Comparison of ENCODE assay signal across 8 cellular contexts in the genomic region with DNA sequence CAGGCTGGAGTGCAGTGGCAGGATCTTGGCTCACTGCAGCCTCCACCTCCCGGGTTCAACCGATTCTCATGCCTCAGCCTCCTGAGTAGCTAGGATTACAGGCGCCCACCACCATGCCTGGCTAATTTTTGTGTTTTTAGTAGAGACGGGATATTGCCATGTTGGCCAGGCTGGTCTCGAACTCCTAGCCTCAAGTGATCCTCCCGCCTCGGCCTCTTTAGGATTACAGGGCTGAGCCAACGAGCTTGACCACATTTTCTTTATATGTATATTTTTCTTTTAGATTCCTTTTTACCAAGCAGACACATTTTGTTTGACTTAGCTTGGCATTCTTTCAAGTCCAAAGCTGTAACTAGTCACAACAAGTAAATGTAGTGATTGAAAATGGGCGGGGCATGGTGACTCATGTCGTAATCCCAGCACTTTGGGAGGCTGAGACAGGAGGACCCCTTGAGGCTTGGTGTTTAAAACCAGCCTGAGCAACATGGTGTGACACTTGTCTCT. TPM values are rescaled to one million over a fixed set of nuclear protein-coding genes. Genes with fewer than 3 reads are reported as not detected.
DNase-seq lines count a peak whose midpoint lies in the region; TF ChIP-seq lines count a peak whose summit lies in the region.
"Not testable (repeated sequence)": the region's sequence is repeated elsewhere in the genome, so short reads cannot be mapped to it uniquely, and the experiment has no call there.

No MANE protein-coding gene starts in this region.

- not testable (repeated sequence) for H3K9me3 Mint-ChIP-seq in HFFc6; activated naive CD8-positive, alpha-beta T cell treated with anti-CD3 and anti-CD28 coated beads for 36 hours; mesothelial cell of epicardium

- not testable (repeated sequence) for H3K4me3 ChIP-seq in SK-N-SH (ENCODE audit: low read depth in 2 of 2, low read length in 1 of 2); esophagus (ENCODE audit: low read depth in 1 of 2, low read length in 2 of 2); suprapubic skin

- H3K9me2 ChIP-seq in SK-N-SH, result not testable (repeated sequence)

- H3K27me3 ChIP-seq in SK-N-SH (ENCODE audit: insufficient read depth); esophagus (ENCODE audit: control insufficient read depth in 1 of 2, insufficient read depth in 2 of 2, low read length in 2 of 2); suprapubic skin: not testable (repeated sequence)

- peaks cover 28% of the 10 kb centered on the region for H3K79me2 ChIP-seq in SK-N-SH (ENCODE audit: insufficient read depth)

- not testable (repeated sequence) for H3K36me3 Mint-ChIP-seq in HFFc6 (ENCODE audit: low read depth); activated naive CD8-positive, alpha-beta T cell treated with anti-CD3 and anti-CD28 coated beads for 36 hours; mesothelial cell of epicardium

- POLR2A ChIA-PET in SK-N-SH (lab: Yijun Ruan, JAX), result interaction anchor here (1.2 kb wide), 1 partner anchor 23 kb away, joined by 8 read pairs; no protein-coding TSS in a partner anchor

- H3K4me1 Mint-ChIP-seq in HFFc6 (ENCODE audit: low read depth) (peaks cover 54% of the 10 kb centered on the region), mesothelial cell of epicardium (peaks cover 30% of the 10 kb centered on the region)
- peaks cover 39% of the 10 kb centered on the region for H3K4me1 Mint-ChIP-seq in activated naive CD8-positive, alpha-beta T cell treated with anti-CD3 and anti-CD28 coated beads for 36 hours

- H3K27ac ChIP-seq in SK-N-SH (ENCODE audit: low read depth in 2 of 2, low read length in 1 of 2), result peak overlapping the region; percentile 99 to 100; a peak in 3 of 4 replicates
- peak overlapping the region; percentile 76 to 77 for H3K27ac ChIP-seq in esophagus (ENCODE audit: low read depth in 2 of 2, low read length in 1 of 2)
- H3K27ac ChIP-seq in suprapubic skin, result peak overlapping the region; percentile 99

- H3K27me3 Mint-ChIP-seq in HFFc6 (ENCODE audit: insufficient read depth); activated naive CD8-positive, alpha-beta T cell treated with anti-CD3 and anti-CD28 coated beads for 36 hours; mesothelial cell of epicardium (ENCODE audit: low read depth): not testable (repeated sequence)

- not testable (repeated sequence) for TF ChIP-seq EP300 in SK-N-SH (IDR thresholded peaks at IDR 0.05; ENCODE audit: borderline replicate concordance in 1 of 2, low read depth in 1 of 2, low read length in 1 of 2); suprapubic skin (IDR thresholded peaks at IDR 0.05)

- H3K4me1 ChIP-seq in SK-N-SH (ENCODE audit: control insufficient read depth in 1 of 2, insufficient read depth in 2 of 2, low read depth in 1 of 2, low read length in 1 of 2), result peaks cover 4 to 12% of the 10 kb centered on the region in 2 experiments
- H3K4me1 ChIP-seq in esophagus (ENCODE audit: control insufficient read depth in 2 of 2, insufficient read depth in 2 of 2, low read length in 1 of 2), result not testable (repeated sequence)
- H3K4me1 ChIP-seq in suprapubic skin, result peaks cover 46% of the 10 kb centered on the region

- H3K9me3 ChIP-seq in SK-N-SH; esophagus (ENCODE audit: control insufficient read depth in 2 of 2, insufficient read depth in 1 of 2, low read depth in 1 of 2, low read length in 1 of 2); suprapubic skin: not testable (repeated sequence)

- H4K20me1 ChIP-seq in SK-N-SH (ENCODE audit: insufficient read depth), result not testable (repeated sequence)

- peaks cover 26% of the 10 kb centered on the region for H3F3A ChIP-seq in SK-N-SH (replicated peaks; ENCODE audit: insufficient read depth)

- WGBS in SK-N-SH (ENCODE audit: low lambda C conversion rate), result 85% methylated on average over 10 of the region's 10 CpGs
- WGBS in esophagus, 2 donors, result 54 to 63% methylated on average over 10 of the region's 10 CpGs
- 56% methylated on average over 10 of the region's 10 CpGs for WGBS in suprapubic skin

- not testable (repeated sequence) for TF ChIP-seq RAD21 in SK-N-SH (IDR thresholded peaks at IDR 0.05; ENCODE audit: low read length)

- H3K9ac ChIP-seq in SK-N-SH, result not testable (repeated sequence)

- peak overlapping the region; percentile 94; the same call in 1 of the 2 replicates for H3K4me2 ChIP-seq in SK-N-SH

- not testable (repeated sequence) for TF ChIP-seq CTCF in HFFc6 (IDR thresholded peaks at IDR 0.05); SK-N-SH (IDR thresholded peaks at IDR 0.05); mesothelial cell of epicardium (IDR thresholded peaks at IDR 0.05; ENCODE audit: unreplicated experiment); suprapubic skin (IDR thresholded peaks at IDR 0.05)

- DNase-seq in COLO668 (lab: John Stamatoyannopoulos, UW; ENCODE audit: unreplicated experiment) (peak; percentile 5), HFFc6 (peak; percentile 96), NCI-H226 (peak; percentile 46)
- DNase-seq in SK-N-SH; mesothelial cell of epicardium (ENCODE audit: low spot score in 2 of 2, unreplicated experiment in 2 of 2); suprapubic skin (ENCODE audit: low spot score in 2 of 2): not testable (repeated sequence)
- peak; percentile 29 for DNase-seq in activated naive CD8-positive, alpha-beta T cell treated with anti-CD3 and anti-CD28 coated beads for 36 hours

- peak overlapping the region; percentile 62 for H3K4me3 Mint-ChIP-seq in HFFc6
- H3K4me3 Mint-ChIP-seq in activated naive CD8-positive, alpha-beta T cell treated with anti-CD3 and anti-CD28 coated beads for 36 hours; mesothelial cell of epicardium: not testable (repeated sequence)

- CTCF ChIA-PET in SK-N-SH (lab: Yijun Ruan, JAX), result not testable (repeated sequence)

- peak overlapping the region; percentile 75 for H3K27ac Mint-ChIP-seq in HFFc6
- not testable (repeated sequence) for H3K27ac Mint-ChIP-seq in activated naive CD8-positive, alpha-beta T cell treated with anti-CD3 and anti-CD28 coated beads for 36 hours
- H3K27ac Mint-ChIP-seq in mesothelial cell of epicardium, result peak overlapping the region; percentile 64

- not testable (repeated sequence) for TF ChIP-seq POLR2A in suprapubic skin (IDR thresholded peaks at IDR 0.05)

- H2AFZ ChIP-seq in SK-N-SH (ENCODE audit: low read depth), result not testable (repeated sequence)

- not testable (repeated sequence) for H3K36me3 ChIP-seq in SK-N-SH (replicated peaks in 1 of 2; ENCODE audit: control insufficient read depth in 1 of 2, insufficient read depth in 2 of 2, low read length in 1 of 2); esophagus (ENCODE audit: control insufficient read depth in 2 of 2, insufficient read depth in 2 of 2, low read length in 1 of 2); suprapubic skin

TF ChIP-seq in SK-N-SH, 30 proteins besides CTCF, POLR2A, EP300 and RAD21:
- TF ChIP-seq FOSL2 (IDR thresholded peaks at IDR 0.05; ENCODE audit: borderline replicate concordance, low read depth), result peak; percentile 20; the same call in 1 of the 2 replicates

RNA-seq across cellular contexts. Expression of a gene that starts 2.1 kb away (rescaled TPM):
- total RNA-seq in HFFc6 (2021; fragmentation: NEBNext Ultra II Directional; extraction: Animal tissue kit (Norgen Biotek cat#: 25700)), result 10 to 100 TPM; 34.9 to 39.4 (median 38.5) TPM
- polyA plus RNA-seq in SK-N-SH (2012; rRNA removed) (10.3 TPM in 2 replicates), esophagus (10 to 100 TPM in 1 of 2 donors, 1 to 10 TPM in 1; 9.9 to 10.3 TPM)
- 8.8 and 9.0 TPM in 2 replicates for polyA plus RNA-seq in SK-N-SH (2012; cell fraction: cytosol; rRNA removed)
- 25.3 and 33.2 TPM in 2 replicates for polyA plus RNA-seq in SK-N-SH (2012; cell fraction: nucleus; rRNA removed)
- total RNA-seq in activated naive CD8-positive, alpha-beta T cell treated with anti-CD3 and anti-CD28 coated beads for 36 hours, result 10 to 100 TPM; 51.0 to 52.1 TPM
- total RNA-seq in mesothelial cell of epicardium (76.2 to 79.1 TPM (median 76.6 TPM) in 3 replicates), suprapubic skin (100 to 1,000 TPM in 1 of 4 donors, 10 to 100 TPM in 3; 36.2 to 117 (median 44.2) TPM)

RNA-seq across cellular contexts. Expression of a gene that starts 5.0 kb away (rescaled TPM):
- 10 to 100 TPM; 40.6 to 61.0 (median 58.2) TPM for total RNA-seq in HFFc6 (2021; fragmentation: NEBNext Ultra II Directional; extraction: Animal tissue kit (Norgen Biotek cat#: 25700))
- polyA plus RNA-seq in SK-N-SH (2012; rRNA removed) (18.8 and 27.9 TPM in 2 replicates), esophagus (10 to 100 TPM; 11.6 to 14.3 TPM)
- polyA plus RNA-seq in SK-N-SH (2012; cell fraction: cytosol; rRNA removed), result 22.2 and 27.7 TPM in 2 replicates
- 15.3 and 16.2 TPM in 2 replicates for polyA plus RNA-seq in SK-N-SH (2012; cell fraction: nucleus; rRNA removed)
- total RNA-seq in activated naive CD8-positive, alpha-beta T cell treated with anti-CD3 and anti-CD28 coated beads for 36 hours, result 100 to 1,000 TPM; 115 to 117 TPM
- total RNA-seq in mesothelial cell of epicardium (45.9 to 48.2 TPM (median 46.8 TPM) in 3 replicates), suprapubic skin (100 to 1,000 TPM in 3 of 4 donors, 10 to 100 TPM in 1; 85.2 to 145 (median 120) TPM)
